Comparison of ENCODE assay signal across 1 cellular context in genomic region chr12:113368331-113368730, GRCh38.
TF ChIP-seq lines count a peak whose summit lies in the region.

No MANE protein-coding gene starts in this region.

TF ChIP-seq in HCT116, 20 proteins besides CTCF, POLR2A, EP300 and RAD21 (continued from another document):
- TF ChIP-seq MAX (IDR thresholded peaks at IDR 0.05) (no peak), CBX3 (IDR thresholded peaks at IDR 0.05; ENCODE audit: low read depth) (no peak), YY1 (IDR thresholded peaks at IDR 0.05; ENCODE audit: extremely low read depth, insufficient replicate concordance, low read depth, low read length) (no peak), ELF1 (IDR thresholded peaks at IDR 0.05; ENCODE audit: borderline replicate concordance, low read depth) (no peak)
